ENCODE assay signal across 36 cellular contexts in the genomic region with DNA sequence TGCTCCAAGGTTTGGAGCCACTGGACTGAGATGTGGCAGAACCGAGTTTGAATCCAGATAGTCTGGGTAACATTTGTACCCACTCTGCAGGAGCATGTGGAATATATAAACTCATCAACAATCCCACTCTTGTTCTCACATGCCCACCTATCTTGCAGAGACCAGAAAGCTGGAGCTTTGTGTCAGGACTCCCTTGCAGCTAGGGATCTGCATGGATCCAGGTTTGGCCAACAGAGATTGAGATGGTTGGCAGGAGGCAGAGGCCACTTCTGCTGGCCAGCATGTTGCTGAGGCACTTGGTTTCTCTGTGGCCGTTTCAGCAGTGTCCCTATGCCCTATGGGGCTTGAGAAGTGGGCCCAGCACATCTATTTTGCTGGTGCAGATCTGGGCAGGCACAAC.
"Had no signal": no experiment of that assay in that cellular context is flagged by ENCODE, and none has a peak within 500 bp of the region (broad histone marks: within the 10 kb centered on the region; RNA-seq: fewer than 3 reads in every experiment).

No MANE protein-coding gene starts in this region.

- FAIRE-seq: astrocyte, TTC549 had no signal

- H3K27me3 Mint-ChIP-seq: activated B cell treated with CpG ODN at 0.5 μM for 24 hours; activated CD4-positive, alpha-beta memory T cell treated with anti-CD3 and anti-CD28 coated beads, Interleukin-2, amount 10 ng/mL, durations not matched to agents 7 days and 5 days; activated CD4-positive, alpha-beta T cell treated with anti-CD3 and anti-CD28 coated beads, Interleukin-2, amount 10 ng/mL, durations not matched to agents 7 days and 5 days; activated naive CD4-positive, alpha-beta T cell treated with anti-CD3 and anti-CD28 coated beads, Interleukin-2, amount 10 ng/mL, durations not matched to agents 7 days and 5 days; activated naive CD8-positive, alpha-beta T cell treated with anti-CD3 and anti-CD28 coated beads, Interleukin-2, amount 50 U/mL, for 24 hours; activated T-cell treated with anti-CD3 and anti-CD28 coated beads, Interleukin-2, amount 50 U/mL, for 24 hours had no signal

- H3K27ac Mint-ChIP-seq: activated B cell treated with CpG ODN at 0.5 μM for 24 hours; activated CD4-positive, alpha-beta memory T cell treated with anti-CD3 and anti-CD28 coated beads, Interleukin-2, amount 10 ng/mL, durations not matched to agents 7 days and 5 days; activated CD4-positive, alpha-beta T cell treated with anti-CD3 and anti-CD28 coated beads, Interleukin-2, amount 10 ng/mL, durations not matched to agents 7 days and 5 days; activated CD8-positive, alpha-beta memory T cell treated with anti-CD3 and anti-CD28 coated beads, Interleukin-2, amount 10 ng/mL, durations not matched to agents 7 days and 5 days; activated CD8-positive, alpha-beta T cell treated with anti-CD3 and anti-CD28 coated beads, Interleukin-2, amount 10 ng/mL, durations not matched to agents 7 days and 5 days; activated naive CD4-positive, alpha-beta T cell treated with anti-CD3 and anti-CD28 coated beads, Interleukin-2, amount 10 ng/mL, durations not matched to agents 7 days and 5 days; activated naive CD4-positive, alpha-beta T cell treated with anti-CD3 and anti-CD28 coated beads, Interleukin-2, amount 50 U/mL, for 24 hours; activated naive CD8-positive, alpha-beta T cell; activated naive CD8-positive, alpha-beta T cell treated with anti-CD3 and anti-CD28 coated beads, Interleukin-2, amount 10 ng/mL, durations not matched to agents 7 days and 5 days; activated naive CD8-positive, alpha-beta T cell treated with anti-CD3 and anti-CD28 coated beads, Interleukin-2, amount 50 U/mL, for 24 hours; activated T-cell treated with anti-CD3 and anti-CD28 coated beads, Interleukin-2, amount 50 U/mL, for 24 hours; activated T-helper 2 cell treated with anti-CD3 and anti-CD28 coated beads, Interferon-gamma antibody, Interleukin-2, Interleukin-4, amounts not matched to agents 10 μg/mL and 5 μg/mL and 100 μg/mL, durations not matched to agents 14 hours and 24 hours and 36 hours; T-helper 1 cell treated with Interleukin-12 subunit alpha and Interleukin-12 subunit beta and Interleukin-4 antibody, amounts not matched to agents 30 μg/mL and 1 μg/mL, for 36 hours; T-helper 2 cell treated with Interferon-gamma antibody and Interleukin-4, amounts not matched to agents 5 μg/mL and 100 μg/mL, for 36 hours had no signal

- H3K4me1 ChIP-seq: adrenal gland, body of pancreas, breast epithelium had no signal

- H3K27ac ChIP-seq: adrenal gland, body of pancreas, brain microvascular endothelial cell, breast epithelium, VCaP had no signal

- ATAC-seq: activated CD8-positive, alpha-beta memory T cell treated with anti-CD3 and anti-CD28 coated beads, Interleukin-2, amount 10 ng/mL, durations not matched to agents 7 days and 5 days; activated CD8-positive, alpha-beta T cell treated with anti-CD3 and anti-CD28 coated beads, Interleukin-2, amount 10 ng/mL, durations not matched to agents 7 days and 5 days; activated naive CD8-positive, alpha-beta T cell treated with anti-CD3 and anti-CD28 coated beads, Interleukin-2, amount 50 U/mL, for 24 hours; body of pancreas had no signal

- H3K36me3 Mint-ChIP-seq: activated CD8-positive, alpha-beta memory T cell treated with anti-CD3 and anti-CD28 coated beads, Interleukin-2, amount 10 ng/mL, durations not matched to agents 7 days and 5 days; activated naive CD4-positive, alpha-beta T cell treated with anti-CD3 and anti-CD28 coated beads, Interleukin-2, amount 10 ng/mL, durations not matched to agents 7 days and 5 days; activated naive CD4-positive, alpha-beta T cell treated with anti-CD3 and anti-CD28 coated beads, Interleukin-2, amount 50 U/mL, for 24 hours; activated naive CD8-positive, alpha-beta T cell; activated naive CD8-positive, alpha-beta T cell treated with anti-CD3 and anti-CD28 coated beads, Interleukin-2, amount 10 ng/mL, durations not matched to agents 7 days and 5 days had no signal

- H3K36me3 ChIP-seq: adrenal gland, brain microvascular endothelial cell, breast epithelium had no signal

- DNase-seq: activated B cell treated with CpG ODN at 0.5 μM for 24 hours; activated CD4-positive, alpha-beta memory T cell treated with anti-CD3 and anti-CD28 coated beads, Interleukin-2, amount 10 ng/mL, durations not matched to agents 7 days and 5 days; activated CD4-positive, alpha-beta T cell treated with anti-CD3 and anti-CD28 coated beads for 48 hours; activated CD4-positive, alpha-beta T cell treated with anti-CD3 and anti-CD28 coated beads, Interleukin-2, amount 10 ng/mL, durations not matched to agents 7 days and 5 days; activated CD4-positive, alpha-beta T cell treated with anti-CD3 and anti-CD28 coated beads, Interleukin-2, amount 50 U/mL, for 48 hours; activated CD4-positive, CD25-positive, alpha-beta regulatory T cell treated with anti-CD3 and anti-CD28 coated beads, Interleukin-2, amount 50 U/mL, for 72 hours; activated CD8-positive, alpha-beta memory T cell treated with anti-CD3 and anti-CD28 coated beads for 24 hours; activated CD8-positive, alpha-beta memory T cell treated with anti-CD3 and anti-CD28 coated beads, Interleukin-2, amount 10 ng/mL, durations not matched to agents 7 days and 5 days; activated CD8-positive, alpha-beta memory T cell treated with anti-CD3 and anti-CD28 coated beads, Interleukin-2, amount 50 U/mL, for 48 hours; activated CD8-positive, alpha-beta T cell treated with anti-CD3 and anti-CD28 coated beads, Interleukin-2, amount 10 ng/mL, durations not matched to agents 7 days and 5 days; activated effector memory CD4-positive, alpha-beta T cell treated with Interleukin-2 at 50 U/mL for 16 hours; activated gamma-delta T cell; activated naive CD4-positive, alpha-beta T cell treated with anti-CD3 and anti-CD28 coated beads, Interleukin-2, amount 10 ng/mL, durations not matched to agents 7 days and 5 days; activated naive CD4-positive, alpha-beta T cell treated with Interleukin-2 at 50 U/mL for 16 hours; activated naive CD8-positive, alpha-beta T cell treated with anti-CD3 and anti-CD28 coated beads, Interleukin-2, amount 10 ng/mL, durations not matched to agents 7 days and 5 days; activated naive CD8-positive, alpha-beta T cell treated with anti-CD3 and anti-CD28 coated beads, Interleukin-2, amount 50 U/mL, for 24 hours; activated T-cell treated with anti-CD3 and anti-CD28 coated beads, Interleukin-2, amount 50 U/mL, for 24 hours; activated T-cell treated with anti-CD3 and anti-CD28 coated beads, Interleukin-2, amount 50 U/mL, for 48 hours; adrenal gland; amniotic stem cell; body of pancreas; brain microvascular endothelial cell; cerebellar nuclear complex; T-helper 1 cell; T-helper 2 cell; T-helper 9 cell had no signal

- H3K4me1 Mint-ChIP-seq: activated B cell treated with CpG ODN at 0.5 μM for 24 hours; activated CD4-positive, alpha-beta memory T cell treated with anti-CD3 and anti-CD28 coated beads, Interleukin-2, amount 10 ng/mL, durations not matched to agents 7 days and 5 days; activated CD4-positive, alpha-beta T cell treated with anti-CD3 and anti-CD28 coated beads, Interleukin-2, amount 10 ng/mL, durations not matched to agents 7 days and 5 days; activated CD8-positive, alpha-beta memory T cell treated with anti-CD3 and anti-CD28 coated beads, Interleukin-2, amount 10 ng/mL, durations not matched to agents 7 days and 5 days; activated naive CD4-positive, alpha-beta T cell treated with anti-CD3 and anti-CD28 coated beads, Interleukin-2, amount 10 ng/mL, durations not matched to agents 7 days and 5 days; activated naive CD4-positive, alpha-beta T cell treated with anti-CD3 and anti-CD28 coated beads, Interleukin-2, amount 50 U/mL, for 24 hours; activated naive CD8-positive, alpha-beta T cell treated with anti-CD3 and anti-CD28 coated beads, Interleukin-2, amount 10 ng/mL, durations not matched to agents 7 days and 5 days; activated naive CD8-positive, alpha-beta T cell treated with anti-CD3 and anti-CD28 coated beads, Interleukin-2, amount 50 U/mL, for 24 hours had no signal

- H3K4me3 Mint-ChIP-seq: activated B cell treated with CpG ODN at 0.5 μM for 24 hours; activated CD4-positive, alpha-beta memory T cell treated with anti-CD3 and anti-CD28 coated beads, Interleukin-2, amount 10 ng/mL, durations not matched to agents 7 days and 5 days; activated CD4-positive, alpha-beta T cell treated with anti-CD3 and anti-CD28 coated beads, Interleukin-2, amount 10 ng/mL, durations not matched to agents 7 days and 5 days; activated CD8-positive, alpha-beta memory T cell treated with anti-CD3 and anti-CD28 coated beads, Interleukin-2, amount 10 ng/mL, durations not matched to agents 7 days and 5 days; activated CD8-positive, alpha-beta T cell treated with anti-CD3 and anti-CD28 coated beads, Interleukin-2, amount 10 ng/mL, durations not matched to agents 7 days and 5 days; activated naive CD4-positive, alpha-beta T cell treated with anti-CD3 and anti-CD28 coated beads, Interleukin-2, amount 10 ng/mL, durations not matched to agents 7 days and 5 days; activated naive CD4-positive, alpha-beta T cell treated with anti-CD3 and anti-CD28 coated beads, Interleukin-2, amount 50 U/mL, for 24 hours; activated naive CD8-positive, alpha-beta T cell; activated naive CD8-positive, alpha-beta T cell treated with anti-CD3 and anti-CD28 coated beads, Interleukin-2, amount 10 ng/mL, durations not matched to agents 7 days and 5 days; activated naive CD8-positive, alpha-beta T cell treated with anti-CD3 and anti-CD28 coated beads, Interleukin-2, amount 50 U/mL, for 24 hours; activated T-cell treated with anti-CD3 and anti-CD28 coated beads, Interleukin-2, amount 50 U/mL, for 24 hours; central memory CD8-positive, alpha-beta T cell; T-helper 1 cell treated with Interleukin-12 subunit alpha and Interleukin-12 subunit beta and Interleukin-4 antibody, amounts not matched to agents 30 μg/mL and 1 μg/mL, for 36 hours; T-helper 2 cell treated with Interferon-gamma antibody and Interleukin-4, amounts not matched to agents 5 μg/mL and 100 μg/mL, for 36 hours had no signal

- H3K27me3 ChIP-seq: adrenal gland, body of pancreas, brain microvascular endothelial cell, breast epithelium had no signal

- H3K4me3 ChIP-seq: adrenal gland, body of pancreas, breast epithelium had no signal

- H3K9me3 Mint-ChIP-seq: activated naive CD4-positive, alpha-beta T cell treated with anti-CD3 and anti-CD28 coated beads, Interleukin-2, amount 50 U/mL, for 24 hours; central memory CD8-positive, alpha-beta T cell had no signal
